Comparison of ENCODE assay signal across 22 cellular contexts in genomic region chr4:42871685-42872271, GRCh38. TPM values are rescaled to one million over a fixed set of nuclear protein-coding genes. Genes with fewer than 3 reads are reported as not detected.
A peak's percentile ranks its signal among the peaks of the same experiment; 100 is the strongest.
DNase-seq lines count a peak whose midpoint lies in the region; TF ChIP-seq lines count a peak whose summit lies in the region.
"Had no signal": no experiment of that assay in that cellular context is flagged by ENCODE, and none has a peak within 500 bp of the region (broad histone marks: within the 10 kb centered on the region; RNA-seq: fewer than 3 reads in every experiment).

No MANE protein-coding gene starts in this region.

- H3K4me3 Mint-ChIP-seq in mesothelial cell of epicardium, result no peak overlapping the region
- H3K4me3 Mint-ChIP-seq: CD8-positive, alpha-beta T cell had no signal

- no peak overlapping the region for H3K27ac ChIP-seq in ascending aorta
- H3K27ac ChIP-seq in hepatocyte, result no peak overlapping the region
- H3K27ac ChIP-seq: SK-N-MC had no signal

- no peak overlapping the region for H3K4me2 ChIP-seq in hepatocyte

- intact Hi-C loops in ascending aorta (cut with DNase I), result no loop called here

- no peaks in the 10 kb centered on the region for H3K9me3 Mint-ChIP-seq in mesothelial cell of epicardium
- H3K9me3 Mint-ChIP-seq: CD8-positive, alpha-beta T cell had no signal

- no peaks in the 10 kb centered on the region for H3K79me2 ChIP-seq in hepatocyte

- no peaks in the 10 kb centered on the region for H3K36me3 ChIP-seq in ascending aorta
- no peaks in the 10 kb centered on the region for H3K36me3 ChIP-seq in hepatocyte (replicated peaks; ENCODE audit: insufficient read depth, low read depth)

- 56% methylated on average over 2 of the region's 2 CpGs for WGBS in hepatocyte (ENCODE audit: low lambda C conversion rate, missing lambda C conversion rate)

- no peaks in the 10 kb centered on the region for H3K9me2 ChIP-seq in hepatocyte (replicated peaks; ENCODE audit: insufficient read depth)

- H3K9me3 ChIP-seq in ascending aorta (no peaks in the 10 kb centered on the region), hepatocyte (ENCODE audit: low read depth) (no peaks in the 10 kb centered on the region)

- H2AFZ ChIP-seq in hepatocyte, result no peak overlapping the region

- H3K4me1 ChIP-seq in ascending aorta (no peaks in the 10 kb centered on the region), hepatocyte (ENCODE audit: insufficient read depth) (no peaks in the 10 kb centered on the region)

- no peaks in the 10 kb centered on the region for H4K20me1 ChIP-seq in hepatocyte (ENCODE audit: insufficient read depth, poor library complexity, severe bottlenecking)

- no peak for TF ChIP-seq CTCF in mesothelial cell of epicardium (IDR thresholded peaks at IDR 0.05; ENCODE audit: unreplicated experiment)
- no peak for TF ChIP-seq CTCF in ascending aorta (IDR thresholded peaks at IDR 0.05)
- no peak for TF ChIP-seq CTCF in hepatocyte (IDR thresholded peaks at IDR 0.05; ENCODE audit: poor library complexity)

- H3K27me3 ChIP-seq in ascending aorta (no peaks in the 10 kb centered on the region), hepatocyte (peaks cover 20% of the 10 kb centered on the region)

- peak; percentile 1 for DNase-seq in NCI-H82 (lab: John Stamatoyannopoulos, UW)
- DNase-seq in NCI-H82 treated with DMSO at 0.1 percent for 48 hours (lab: John Stamatoyannopoulos, UW; ENCODE audit: unreplicated experiment), result no peak
- peak; percentile 29 for DNase-seq in SK-N-DZ (ENCODE audit: low spot score)
- DNase-seq in mesothelial cell of epicardium (ENCODE audit: low spot score in 2 of 2, unreplicated experiment in 2 of 2), result no peak
- peak; percentile 30 for DNase-seq in superior temporal gyrus (ENCODE audit: extremely low spot score)
- no peak for DNase-seq in ascending aorta (ENCODE audit: low spot score in 2 of 2)
- no peak for DNase-seq in cerebellum (ENCODE audit: low spot score)
- no peak for DNase-seq in hepatocyte (ENCODE audit: low spot score)
- DNase-seq: 8988T; CD8-positive, alpha-beta T cell; DMS53; GF-D8; KBM-7; NCI-H1092; NCI-H1436 treated with DMSO at 0.1 percent for 48 hours; NCI-H2029 treated with DMSO at 0.1 percent for 48 hours; NCI-H226; NCI-H524; NCI-H774; SHP77 had no signal

- peak overlapping the region; percentile 21 for H3K27ac Mint-ChIP-seq in mesothelial cell of epicardium
- H3K27ac Mint-ChIP-seq: CD8-positive, alpha-beta T cell had no signal

- no peak overlapping the region for H3K4me3 ChIP-seq in ascending aorta
- H3K4me3 ChIP-seq in hepatocyte, result no peak overlapping the region
- H3K4me3 ChIP-seq: SK-N-MC had no signal

- peaks cover 17% of the 10 kb centered on the region for H3K27me3 Mint-ChIP-seq in mesothelial cell of epicardium (ENCODE audit: low read depth)

- peaks cover 15% of the 10 kb centered on the region for H3K4me1 Mint-ChIP-seq in mesothelial cell of epicardium

- no peaks in the 10 kb centered on the region for H3K36me3 Mint-ChIP-seq in mesothelial cell of epicardium
- H3K36me3 Mint-ChIP-seq: CD8-positive, alpha-beta T cell had no signal

RNA-seq across cellular contexts. Expression of gene GRXCR1, which starts 20.7 kb away (rescaled TPM):
- not detected in 2 replicates for polyA plus RNA-seq in SK-N-DZ (2014; cell fraction: cytosol; rRNA removed)
- polyA plus RNA-seq in SK-N-DZ (2014; cell fraction: nucleus; rRNA removed), result not detected in 2 replicates
- total RNA-seq in mesothelial cell of epicardium, result not detected in 3 replicates
- not detected for total RNA-seq in ascending aorta
- total RNA-seq in cerebellum, result not detected
- total RNA-seq in hepatocyte, result not detected in 2 replicates
- not detected in 2 replicates for polyA plus RNA-seq in hepatocyte
- total RNA-seq: CD8-positive, alpha-beta T cell; HT1080 had no signal

Comparison
In these comparisons a context has a peak if more than half of its experiments do, and no peak if none do; other contexts are left out.
1. DNase-seq: peak in NCI-H82 (single experiment), SK-N-DZ (single experiment) and superior temporal gyrus (single experiment); none in NCI-H82 treated with DMSO at 0.1 percent for 48 hours (single experiment), mesothelial cell of epicardium (0 of 2), ascending aorta (0 of 2), cerebellum (single experiment) and hepatocyte (single experiment).